Comparison of ENCODE assay signal across 1 cellular context in genomic region chr5:155908543-155908942, GRCh38.
TF ChIP-seq lines count a peak whose summit lies in the region.

No MANE protein-coding gene starts in this region.

TF ChIP-seq in HepG2, 621 proteins besides CTCF, POLR2A, EP300 and RAD21:
- TF ChIP-seq ZSCAN5A (CRISPR knock-in tag; IDR thresholded peaks at IDR 0.05; ENCODE audit: borderline replicate concordance) (no peak), CREB1 (IDR thresholded peaks at IDR 0.05) (peak; percentile 93), CREB1 (CRISPR knock-in tag; IDR thresholded peaks at IDR 0.05) (no peak), ZNF292 (CRISPR knock-in tag; IDR thresholded peaks at IDR 0.05; ENCODE audit: borderline replicate concordance, low read depth) (no peak), NKX3-1 (CRISPR knock-in tag; IDR thresholded peaks at IDR 0.05) (no peak), ATF7 (IDR thresholded peaks at IDR 0.05) (peak; percentile 97), ATF7 (CRISPR knock-in tag; IDR thresholded peaks at IDR 0.05) (no peak), CCAR2 (optimal IDR thresholded peaks at IDR 0.05; ENCODE audit: low read depth, low read length) (no peak)
- TF ChIP-seq, protein P1, sequence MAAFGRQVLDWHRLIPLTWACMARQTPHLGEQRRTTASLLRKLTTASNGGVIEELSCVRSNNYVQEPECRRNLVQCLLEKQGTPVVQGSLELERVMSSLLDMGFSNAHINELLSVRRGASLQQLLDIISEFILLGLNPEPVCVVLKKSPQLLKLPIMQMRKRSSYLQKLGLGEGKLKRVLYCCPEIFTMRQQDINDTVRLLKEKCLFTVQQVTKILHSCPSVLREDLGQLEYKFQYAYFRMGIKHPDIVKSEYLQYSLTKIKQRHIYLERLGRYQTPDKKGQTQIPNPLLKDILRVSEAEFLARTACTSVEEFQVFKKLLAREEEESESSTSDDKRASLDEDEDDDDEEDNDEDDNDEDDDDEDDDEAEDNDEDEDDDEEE (CRISPR knock-in tag; IDR thresholded peaks at IDR 0.05): no peak
